22 cellular contexts compared by ENCODE assay signal in the genomic region with DNA sequence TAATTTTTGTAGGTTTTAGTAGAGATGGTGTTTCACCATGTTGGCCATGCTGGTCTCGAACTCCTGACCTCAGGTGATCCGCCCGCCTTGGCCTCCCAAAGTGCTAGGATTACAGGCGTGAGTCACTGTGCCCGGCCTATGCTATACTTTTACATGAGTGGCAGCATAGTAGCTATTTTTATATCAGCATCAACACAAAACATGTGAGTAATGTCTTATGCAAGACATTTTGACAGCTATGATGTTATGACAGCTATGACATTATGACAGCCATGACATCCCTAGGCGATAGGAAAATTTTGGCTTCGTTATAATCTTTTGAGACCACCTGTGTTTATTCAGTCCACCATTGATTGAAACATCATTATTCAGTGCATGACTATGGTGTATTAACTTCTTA. TPM values are rescaled to one million over a fixed set of nuclear protein-coding genes. Genes with fewer than 3 reads are reported as not detected.
"Had no signal": no experiment of that assay in that cellular context is flagged by ENCODE, and none has a peak within 500 bp of the region (broad histone marks: within the 10 kb centered on the region; RNA-seq: fewer than 3 reads in every experiment).

No MANE protein-coding gene starts in this region.

- H3K9ac ChIP-seq: KMS-11, SK-N-SH had no signal

- H3K27ac ChIP-seq: KMS-11, RWPE1 had no signal

- H3K4me2 ChIP-seq: KMS-11, SK-N-SH had no signal

- H3K4me3 Mint-ChIP-seq: IgD-negative memory B cell had no signal

- H3K9me3 ChIP-seq: SK-N-SH had no signal

- DNase-seq: Kasumi-1; MM.1S; NCI-H1092 treated with DMSO at 0.1 percent for 48 hours; NCI-H1436; NCI-H187; NCI-H2029; NCI-H2081 treated with DMSO at 0.1 percent for 48 hours; NCI-H2171; NCI-H226; NCI-H510A; NCI-H524 treated with DMSO at 0.1 percent for 48 hours; NCI-H774; NK-92 treated with Interleukin-12 subunit alpha and Interleukin-12 subunit beta, amount 100 ng/mL, for 24 hours; PC-3; SHP77; SK-N-SH had no signal

- H3K27ac Mint-ChIP-seq: IgD-negative memory B cell had no signal

- H3K4me3 ChIP-seq: K562 had no signal

- ATAC-seq: HepG2, K562, Panc1, PC-3 had no signal

- FAIRE-seq: HepG2, K562 had no signal

- H3K36me3 Mint-ChIP-seq: IgD-negative memory B cell had no signal

RNA-seq across cellular contexts. Expression of a gene that starts 4.1 kb away (rescaled TPM):
- total RNA-seq: HepG2 had no signal
- polyA plus RNA-seq: IgD-negative memory B cell had no signal
